Comparison of ENCODE assay signal across 19 cellular contexts in genomic region chr4:110014233-110014632, GRCh38.
DNase-seq lines count a peak whose midpoint lies in the region; ATAC-seq, FAIRE-seq and TF ChIP-seq lines count a peak whose summit lies in the region.
"Had no signal": no experiment of that assay in that cellular context is flagged by ENCODE, and none has a peak within 500 bp of the region (broad histone marks: within the 10 kb centered on the region; RNA-seq: fewer than 3 reads in every experiment).

No MANE protein-coding gene starts in this region.

- no peak overlapping the region for H2AK5ac ChIP-seq in H9 (ENCODE audit: insufficient read length, low read length)

- H4K91ac ChIP-seq in H9 (ENCODE audit: insufficient read length, low read depth, low read length): no peak overlapping the region

- H3K27me3 ChIP-seq in H9 (ENCODE audit: insufficient read depth, low read length): no peaks in the 10 kb centered on the region
- no peaks in the 10 kb centered on the region for H3K27me3 ChIP-seq in K562 (ENCODE audit: control insufficient read depth in 2 of 2, insufficient read depth in 2 of 2, low read length in 2 of 2)
- H3K27me3 ChIP-seq: BLaER1 had no signal

- in situ Hi-C loops in K562 (cut with MboI): no loop called here

- no peak overlapping the region for H2AFZ ChIP-seq in H9 (ENCODE audit: low read length)
- H2AFZ ChIP-seq in K562 (ENCODE audit: low read depth, low read length): no peak overlapping the region
- H2AFZ ChIP-seq: GM23248 had no signal

- DNase-seq in H9 (no peak), K562 (ENCODE audit: extremely low read depth in 1 of 4, low spot score in 3 of 4) (no peak), islet precursor cell (peak; percentile 58), substantia nigra (lab: John Stamatoyannopoulos, UW) (no peak)
- DNase-seq in stimulated activated naive CD4-positive, alpha-beta T cell (lab: John Stamatoyannopoulos, UW): no peak
- DNase-seq: Caco-2; CD4-positive, CD25-positive, alpha-beta regulatory T cell; CD8-positive, alpha-beta T cell; DMS153; DND-41; GM23248 had no signal

- H3K9me3 Mint-ChIP-seq in H9: peaks cover 10% of the 10 kb centered on the region in 2 experiments; a peak in 4 of 5 replicates

- H4K8ac ChIP-seq in H9 (replicated peaks; ENCODE audit: insufficient read length, low read depth, low read length): no peak overlapping the region

- CTCF ChIA-PET in K562 (lab: Yijun Ruan, JAX; ENCODE audit: low intra/inter-chr PET ratio): interaction anchor here (1.0 kb wide), 1 partner anchor 497 kb away, joined by 3 read pairs; no protein-coding TSS in a partner anchor

- no peaks in the 10 kb centered on the region for H3K27me3 Mint-ChIP-seq in H9 (ENCODE audit: low read depth)

- H4K5ac ChIP-seq in H9 (ENCODE audit: insufficient read length, low read depth, low read length): no peak overlapping the region

- H3K79me2 ChIP-seq in H9 (ENCODE audit: insufficient read depth, low read length): no peaks in the 10 kb centered on the region
- no peaks in the 10 kb centered on the region for H3K79me2 ChIP-seq in K562 (ENCODE audit: control insufficient read depth, insufficient read depth, low read length)

- no peak overlapping the region for H2BK120ac ChIP-seq in H9 (ENCODE audit: low read depth, low read length, poor library complexity, severe bottlenecking)

- no peak overlapping the region for H2BK5ac ChIP-seq in H9 (ENCODE audit: insufficient read length, low read length)

- no peak overlapping the region for H3T11ph ChIP-seq in H9 (ENCODE audit: low read length)

- POLR2A ChIA-PET in K562 (lab: Yijun Ruan, JAX): interaction anchor here (1.3 kb wide), 1 partner anchor 33 kb away, joined by 3 read pairs; no protein-coding TSS in a partner anchor

- H3K9me1 ChIP-seq in K562 (ENCODE audit: control insufficient read depth, insufficient read depth, low read length): no peaks in the 10 kb centered on the region

- no CpG with 5 or more reads among the region's 6 CpGs for WGBS in H9 (ENCODE audit: extremely low coverage, insufficient read length, low lambda C conversion rate)
- 14% methylated on average over 6 of the region's 6 CpGs for WGBS in K562 (ENCODE audit: insufficient coverage, low coverage, missing lambda C conversion rate)

- intact Hi-C loops in K562 (cut with micrococcal nuclease): no loop called here

- H2BK20ac ChIP-seq in H9 (ENCODE audit: low read depth, low read length, poor library complexity, severe bottlenecking): no peak overlapping the region

- peaks cover 0 to 11% (median 6%) of the 10 kb centered on the region in 3 experiments; a peak in 4 of 7 replicates for H3K36me3 Mint-ChIP-seq in H9 (ENCODE audit: insufficient read depth in 1 of 3, low read depth in 3 of 3)
- H3K36me3 Mint-ChIP-seq: CD4-positive, CD25-positive, alpha-beta regulatory T cell; CD8-positive, alpha-beta T cell had no signal

- H3K4me2 ChIP-seq in H9 (ENCODE audit: insufficient read depth, insufficient read length, low read length) (no peak overlapping the region), K562 (ENCODE audit: insufficient read depth, low read length) (no peak overlapping the region)
- H3K4me2 ChIP-seq: BLaER1 had no signal

- H3K27ac Mint-ChIP-seq in H9: no peak overlapping the region
- H3K27ac Mint-ChIP-seq: B cell; CD4-positive, CD25-positive, alpha-beta regulatory T cell; CD8-positive, alpha-beta T cell had no signal

- H3K9me3 ChIP-seq in H9 (ENCODE audit: control insufficient read depth, low read depth, low read length) (no peaks in the 10 kb centered on the region), K562 (replicated peaks; ENCODE audit: control insufficient read depth, insufficient read depth, low read depth, low read length) (no peaks in the 10 kb centered on the region)
- H3K9me3 ChIP-seq: Caco-2, HAP-1 had no signal

- no peak overlapping the region for H3K9ac ChIP-seq in H9 (ENCODE audit: extremely low read depth, insufficient read length, low read length)
- no peak overlapping the region for H3K9ac ChIP-seq in K562 (ENCODE audit: insufficient read depth in 1 of 2, low read depth in 2 of 2, low read length in 2 of 2)
- H3K9ac ChIP-seq: BLaER1, GM23248 had no signal

- H3K18ac ChIP-seq in H9 (ENCODE audit: insufficient read length, low read depth, low read length): peak overlapping the region; percentile 3

- H3K4me3 Mint-ChIP-seq in H9: no peak overlapping the region
- H3K4me3 Mint-ChIP-seq: B cell; CD4-positive, CD25-positive, alpha-beta regulatory T cell; CD8-positive, alpha-beta T cell had no signal

- H3K4ac ChIP-seq in H9 (ENCODE audit: low read depth, low read length): no peak overlapping the region

- H3K4me1 ChIP-seq in H9 (ENCODE audit: insufficient read depth, low read length) (no peaks in the 10 kb centered on the region; the same call in 1 of the 2 replicates), K562 (replicated peaks in 1 of 2; ENCODE audit: control insufficient read depth in 2 of 2, insufficient read depth in 2 of 2, low read length in 2 of 2) (no peaks in the 10 kb centered on the region)
- H3K4me1 ChIP-seq: BLaER1, Caco-2 had no signal

- H3K14ac ChIP-seq in H9 (ENCODE audit: insufficient read depth, low read length): no peak overlapping the region

- no peaks in the 10 kb centered on the region for H3K79me1 ChIP-seq in H9 (ENCODE audit: insufficient read depth, low read depth, low read length, poor library complexity, severe bottlenecking)

- peaks cover 7 to 13% of the 10 kb centered on the region in 2 experiments for H3K4me1 Mint-ChIP-seq in H9
- H3K4me1 Mint-ChIP-seq: B cell had no signal

- H4K20me1 ChIP-seq in H9 (ENCODE audit: control insufficient read depth, insufficient read depth, insufficient read length) (no peaks in the 10 kb centered on the region), K562 (replicated peaks; ENCODE audit: control insufficient read depth, insufficient read depth, low read length) (no peaks in the 10 kb centered on the region)
- H4K20me1 ChIP-seq: BLaER1 had no signal

- no peaks in the 10 kb centered on the region for H3K23me2 ChIP-seq in H9 (ENCODE audit: insufficient read length, low read depth, low read length, poor library complexity, severe bottlenecking)

- ATAC-seq in K562 (no peak), HG02678 (IDR thresholded peaks at IDR 0.05; ENCODE audit: unreplicated experiment) (no peak)
- ATAC-seq: CD8-positive, alpha-beta T cell had no signal

- TF ChIP-seq POLR2A in K562 (conservative IDR thresholded peaks at IDR 0.05): no peak

- no peak for TF ChIP-seq CTCF in H9 (conservative IDR thresholded peaks at IDR 0.05)
- no peak for TF ChIP-seq CTCF in K562 (IDR thresholded peaks at IDR 0.05 in 2 of 3, conservative IDR thresholded peaks at IDR 0.05 in 1 of 3; ENCODE audit: insufficient read depth in 2 of 3, low read depth in 1 of 3, low read length in 3 of 3)

- H3K27ac ChIP-seq in H9 (ENCODE audit: insufficient read length, low read depth, low read length) (no peak overlapping the region), K562 (ENCODE audit: extremely low read depth, low read depth, low read length) (no peak overlapping the region), substantia nigra (ENCODE audit: low read depth, low read length, poor library complexity, severe bottlenecking) (no peak overlapping the region)
- H3K27ac ChIP-seq: 22Rv1, BLaER1, C4-2B, GM23248 had no signal

- BruUV-seq in K562 (replicated peaks; lab: Mats Ljungman, UMichigan): no TSS peak

- H3K4me3 ChIP-seq in K562: no peak overlapping the region
- H3K4me3 ChIP-seq: BLaER1, GM23248, HAP-1 had no signal

- no peaks in the 10 kb centered on the region for H3K36me3 ChIP-seq in K562 (ENCODE audit: control insufficient read depth, insufficient read depth, low read length)
- H3K36me3 ChIP-seq: BLaER1, HAP-1 had no signal

- H2BK15ac ChIP-seq in H9 (ENCODE audit: low read depth, low read length): no peak overlapping the region

- TF ChIP-seq RAD21 in K562 (CRISPR knock-in tag; conservative IDR thresholded peaks at IDR 0.05 in 1 of 2, IDR thresholded peaks at IDR 0.05 in 1 of 2): no peak

- no peak overlapping the region for H3K23ac ChIP-seq in H9 (ENCODE audit: insufficient read length, low read depth, low read length)

- no peak for TF ChIP-seq EP300 in K562 (IDR thresholded peaks at IDR 0.05; ENCODE audit: low read length)

- no peak overlapping the region for H2BK12ac ChIP-seq in H9 (ENCODE audit: insufficient read length, low read depth, low read length)

- no peak for FAIRE-seq in K562 (lab: Jason Lieb, UNC)
- FAIRE-seq: G401.6, GM12892 had no signal

- H3K56ac ChIP-seq in H9 (ENCODE audit: insufficient read length, low read depth, low read length): no peak overlapping the region

TF ChIP-seq in K562, 482 proteins besides CTCF, POLR2A, EP300 and RAD21:
- no peak for TF ChIP-seq ARID1B (IDR thresholded peaks at IDR 0.05)
- TF ChIP-seq ZNF134 (CRISPR knock-in tag; conservative IDR thresholded peaks at IDR 0.05): peak; percentile 79
- no peak for TF ChIP-seq ZFX (CRISPR knock-in tag; IDR thresholded peaks at IDR 0.05)
- TF ChIP-seq FIP1L1 (IDR thresholded peaks at IDR 0.05; ENCODE audit: low read depth, low read length, poor library complexity, severe bottlenecking): no peak
- TF ChIP-seq TAF9B (IDR thresholded peaks at IDR 0.05; ENCODE audit: partially characterized antibody): no peak
- TF ChIP-seq STAG1 (CRISPR knock-in tag; IDR thresholded peaks at IDR 0.05; ENCODE audit: borderline replicate concordance): no peak
